ENCODE assay signal across 25 cellular contexts in genomic region chr12:23813206-23813605, GRCh38.
DNase-seq lines count a peak whose midpoint lies in the region; ATAC-seq, FAIRE-seq and TF ChIP-seq lines count a peak whose summit lies in the region.
"Had no signal": no experiment of that assay in that cellular context is flagged by ENCODE, and none has a peak within 500 bp of the region (broad histone marks: within the 10 kb centered on the region; RNA-seq: fewer than 3 reads in every experiment).

No MANE protein-coding gene starts in this region.

- dilution Hi-C loops in IMR-90 (cut with HindIII; ENCODE audit: low sequenced_read_pairs, unreplicated experiment), result no loop called here

- no peak overlapping the region for H3K56ac ChIP-seq in IMR-90 (ENCODE audit: extremely low read depth, insufficient read depth, low read length)

- H3K9me3 ChIP-seq in IMR-90 (ENCODE audit: control insufficient read depth, insufficient read depth, low read length) (no peaks in the 10 kb centered on the region), WERI-Rb-1 (ENCODE audit: severe bottlenecking) (no peaks in the 10 kb centered on the region), thyroid gland (no peaks in the 10 kb centered on the region), ascending aorta (no peaks in the 10 kb centered on the region)
- H3K9me3 ChIP-seq: SJSA1 had no signal

- CTCF ChIA-PET in IMR-90 (lab: Yijun Ruan, JAX), result no interaction called here

- H3K14ac ChIP-seq in IMR-90 (replicated peaks; ENCODE audit: low read depth, low read length), result peak overlapping the region; percentile 7; the same call in 1 of the 2 replicates

- DNase-seq in NCI-H1694 treated with DMSO at 0.1 percent for 48 hours (lab: John Stamatoyannopoulos, UW) (peak; percentile 20), NCI-H1694 (lab: John Stamatoyannopoulos, UW) (no peak), IMR-90 (no peak), WERI-Rb-1 (peak; percentile 24), hepatic stellate cell (ENCODE audit: low spot score) (no peak), thyroid gland (no peak), ascending aorta (ENCODE audit: low spot score in 2 of 2) (no peak)
- DNase-seq: 8988T, ACHN, GDM1, HCEC 1CT, Kasumi-1, MV-4-11, NCI-H1105, NCI-H1436 treated with DMSO at 0.1 percent for 48 hours, NCI-H2081, NCI-H345, NCI-H510A treated with DMSO at 0.1 percent for 48 hours, Right ventricle myocardium superior, RPMI8226 had no signal

- H3K79me1 ChIP-seq in IMR-90 (ENCODE audit: low read depth in 1 of 2, low read length in 2 of 2), result no peaks in the 10 kb centered on the region

- no peak overlapping the region for H3K27ac ChIP-seq in IMR-90 (ENCODE audit: insufficient read depth, low read length)
- no peak overlapping the region for H3K27ac ChIP-seq in WERI-Rb-1
- H3K27ac ChIP-seq in thyroid gland, result no peak overlapping the region
- no peak overlapping the region for H3K27ac ChIP-seq in ascending aorta
- H3K27ac ChIP-seq: HL-60, SJSA1 had no signal

- POLR2A ChIA-PET in IMR-90 (lab: Charles Lee; ENCODE audit: unreplicated experiment), result no interaction called here

- H3K27me3 ChIP-seq in IMR-90 (ENCODE audit: control insufficient read depth, insufficient read depth, low read length), result no peaks in the 10 kb centered on the region
- no peaks in the 10 kb centered on the region for H3K27me3 ChIP-seq in WERI-Rb-1 (ENCODE audit: insufficient read depth, low read depth, severe bottlenecking)
- no peaks in the 10 kb centered on the region for H3K27me3 ChIP-seq in thyroid gland
- H3K27me3 ChIP-seq in ascending aorta, result no peaks in the 10 kb centered on the region
- H3K27me3 ChIP-seq: SJSA1 had no signal

- no peaks in the 10 kb centered on the region for H3K9me1 ChIP-seq in IMR-90 (ENCODE audit: insufficient read depth, low read length)

- H3K18ac ChIP-seq in IMR-90 (ENCODE audit: low read depth, low read length), result no peak overlapping the region

- H3K36me3 ChIP-seq in IMR-90 (ENCODE audit: control insufficient read depth, insufficient read depth, low read length) (no peaks in the 10 kb centered on the region), WERI-Rb-1 (no peaks in the 10 kb centered on the region), thyroid gland (no peaks in the 10 kb centered on the region), ascending aorta (no peaks in the 10 kb centered on the region)
- H3K36me3 ChIP-seq: SJSA1 had no signal

- no peak for TF ChIP-seq CTCF in IMR-90 (conservative IDR thresholded peaks at IDR 0.05; ENCODE audit: low read depth, low read length)
- TF ChIP-seq CTCF in WERI-Rb-1 (IDR thresholded peaks at IDR 0.05; ENCODE audit: low read depth, low read length), result no peak
- TF ChIP-seq CTCF in thyroid gland (IDR thresholded peaks at IDR 0.05), result no peak
- TF ChIP-seq CTCF in ascending aorta (IDR thresholded peaks at IDR 0.05), result no peak

- H3K9ac ChIP-seq in IMR-90 (ENCODE audit: low read depth, low read length), result no peak overlapping the region

- H3K4me2 ChIP-seq in IMR-90 (ENCODE audit: low read depth, low read length), result no peak overlapping the region
- H3K4me2 ChIP-seq: GM23338 had no signal

- H2BK15ac ChIP-seq in IMR-90 (ENCODE audit: low read depth, low read length), result no peak overlapping the region

- ATAC-seq in IMR-90 (ENCODE audit: low read depth), result no peak
- ATAC-seq: GM12878, GM23338 had no signal

- no peak overlapping the region for H4K5ac ChIP-seq in IMR-90 (ENCODE audit: low read depth, low read length)

- H2AFZ ChIP-seq in IMR-90 (replicated peaks; ENCODE audit: low read length, poor library complexity), result no peak overlapping the region
- H2AFZ ChIP-seq: GM23338 had no signal

- WGBS in IMR-90 (ENCODE audit: extremely low coverage in 2 of 2, insufficient read length in 1 of 2), 2 experiments, result no CpG with 5 or more reads among the region's 3 CpGs
- 85 to 87% methylated on average over 3 of the region's 3 CpGs for WGBS in thyroid gland, 2 donors

- H3K23ac ChIP-seq in IMR-90 (ENCODE audit: low read depth, low read length), result no peak overlapping the region

- no peaks in the 10 kb centered on the region for H4K20me1 ChIP-seq in IMR-90 (ENCODE audit: insufficient read depth, low read length)

- FAIRE-seq in islet of Langerhans (lab: Jason Lieb, UNC), result peak; percentile 41
- FAIRE-seq: GM12878 had no signal

- H2AK5ac ChIP-seq in IMR-90 (ENCODE audit: low read depth, low read length), result no peak overlapping the region

- no TSS peak for BruUV-seq in IMR-90 (replicated peaks; lab: Mats Ljungman, UMichigan)

- no peak overlapping the region for H2BK120ac ChIP-seq in IMR-90 (ENCODE audit: low read depth, low read length)

- no peaks in the 10 kb centered on the region for H3K4me1 ChIP-seq in IMR-90 (ENCODE audit: control insufficient read depth, insufficient read depth, low read length)
- H3K4me1 ChIP-seq in thyroid gland, result no peaks in the 10 kb centered on the region
- no peaks in the 10 kb centered on the region for H3K4me1 ChIP-seq in ascending aorta
- H3K4me1 ChIP-seq: SJSA1 had no signal

- no peak for TF ChIP-seq RAD21 in IMR-90 (IDR thresholded peaks at IDR 0.05; ENCODE audit: low read length)

- TF ChIP-seq POLR2A in IMR-90 (IDR thresholded peaks at IDR 0.05; ENCODE audit: low read depth, low read length), result no peak
- no peak for TF ChIP-seq POLR2A in thyroid gland (IDR thresholded peaks at IDR 0.05)

- intact Hi-C loops in IMR-90 (cut with micrococcal nuclease) (no loop called here), thyroid gland (cut with DNase I) (no loop called here), ascending aorta (cut with DNase I) (no loop called here)

- H4K91ac ChIP-seq in IMR-90 (ENCODE audit: insufficient read depth, low read depth, low read length), result no peak overlapping the region

- no peak overlapping the region for H3K4me3 ChIP-seq in IMR-90 (ENCODE audit: insufficient read depth, low read depth, low read length)
- H3K4me3 ChIP-seq in WERI-Rb-1 (ENCODE audit: low read depth, low read length), result no peak overlapping the region
- no peak overlapping the region for H3K4me3 ChIP-seq in thyroid gland (replicated peaks in 1 of 3)
- H3K4me3 ChIP-seq in ascending aorta, result no peak overlapping the region
- H3K4me3 ChIP-seq: GM12878, GM23338, SJSA1 had no signal

- no peak overlapping the region for H2BK5ac ChIP-seq in IMR-90 (ENCODE audit: low read depth, low read length, poor library complexity, severe bottlenecking)

- no peak overlapping the region for H3K4ac ChIP-seq in IMR-90 (ENCODE audit: low read depth, low read length)

- H2BK20ac ChIP-seq in IMR-90 (ENCODE audit: low read depth, low read length), result no peak overlapping the region

- H2AK9ac ChIP-seq in IMR-90 (replicated peaks; ENCODE audit: low read depth, low read length, poor library complexity), result no peak overlapping the region

- in situ Hi-C loops in IMR-90 (cut with MboI; ENCODE audit: low sequenced_read_pairs), result no loop called here

- no peak overlapping the region for H4K8ac ChIP-seq in IMR-90 (ENCODE audit: low read depth in 2 of 2, low read length in 2 of 2)

TF ChIP-seq in IMR-90, 13 proteins besides CTCF, POLR2A, EP300 and RAD21:
- TF ChIP-seq NFE2L2 (IDR thresholded peaks at IDR 0.05; ENCODE audit: low read depth, low read length), result no peak
- TF ChIP-seq FOS (IDR thresholded peaks at IDR 0.05; ENCODE audit: low read depth, low read length), result no peak
- no peak for TF ChIP-seq CHD1 (IDR thresholded peaks at IDR 0.05; ENCODE audit: low read depth, low read length)
- TF ChIP-seq USF2 (IDR thresholded peaks at IDR 0.05; ENCODE audit: low read depth, low read length), result no peak
- TF ChIP-seq SMC3 (IDR thresholded peaks at IDR 0.05; ENCODE audit: low read depth, low read length), result no peak
- no peak for TF ChIP-seq CEBPB (IDR thresholded peaks at IDR 0.05; ENCODE audit: low read depth, low read length)
- TF ChIP-seq MXI1 (IDR thresholded peaks at IDR 0.05; ENCODE audit: borderline replicate concordance, low read depth, low read length), result no peak
- no peak for TF ChIP-seq BHLHE40 (IDR thresholded peaks at IDR 0.05; ENCODE audit: low read depth, low read length)
- TF ChIP-seq MAFK (IDR thresholded peaks at IDR 0.05; ENCODE audit: low read depth, low read length), result no peak
- no peak for TF ChIP-seq MAZ (IDR thresholded peaks at IDR 0.05; ENCODE audit: borderline replicate concordance, low read depth, low read length)
- no peak for TF ChIP-seq ELK1 (IDR thresholded peaks at IDR 0.05; ENCODE audit: borderline replicate concordance, low read depth, low read length)
- TF ChIP-seq RCOR1 (IDR thresholded peaks at IDR 0.05; ENCODE audit: insufficient replicate concordance, low read length), result no peak
- no peak for TF ChIP-seq RFX5 (IDR thresholded peaks at IDR 0.05; ENCODE audit: low read depth, low read length)

Comparison
In these comparisons a context has a peak if more than half of its experiments do, and no peak if none do; other contexts are left out.
1. DNase-seq: peak in NCI-H1694 treated with DMSO at 0.1 percent for 48 hours (single experiment) and WERI-Rb-1 (single experiment); none in NCI-H1694 (single experiment), IMR-90 (single experiment), hepatic stellate cell (single experiment), thyroid gland (0 of 2) and ascending aorta (0 of 2).